1 cellular context compared by ENCODE assay signal in the genomic region with DNA sequence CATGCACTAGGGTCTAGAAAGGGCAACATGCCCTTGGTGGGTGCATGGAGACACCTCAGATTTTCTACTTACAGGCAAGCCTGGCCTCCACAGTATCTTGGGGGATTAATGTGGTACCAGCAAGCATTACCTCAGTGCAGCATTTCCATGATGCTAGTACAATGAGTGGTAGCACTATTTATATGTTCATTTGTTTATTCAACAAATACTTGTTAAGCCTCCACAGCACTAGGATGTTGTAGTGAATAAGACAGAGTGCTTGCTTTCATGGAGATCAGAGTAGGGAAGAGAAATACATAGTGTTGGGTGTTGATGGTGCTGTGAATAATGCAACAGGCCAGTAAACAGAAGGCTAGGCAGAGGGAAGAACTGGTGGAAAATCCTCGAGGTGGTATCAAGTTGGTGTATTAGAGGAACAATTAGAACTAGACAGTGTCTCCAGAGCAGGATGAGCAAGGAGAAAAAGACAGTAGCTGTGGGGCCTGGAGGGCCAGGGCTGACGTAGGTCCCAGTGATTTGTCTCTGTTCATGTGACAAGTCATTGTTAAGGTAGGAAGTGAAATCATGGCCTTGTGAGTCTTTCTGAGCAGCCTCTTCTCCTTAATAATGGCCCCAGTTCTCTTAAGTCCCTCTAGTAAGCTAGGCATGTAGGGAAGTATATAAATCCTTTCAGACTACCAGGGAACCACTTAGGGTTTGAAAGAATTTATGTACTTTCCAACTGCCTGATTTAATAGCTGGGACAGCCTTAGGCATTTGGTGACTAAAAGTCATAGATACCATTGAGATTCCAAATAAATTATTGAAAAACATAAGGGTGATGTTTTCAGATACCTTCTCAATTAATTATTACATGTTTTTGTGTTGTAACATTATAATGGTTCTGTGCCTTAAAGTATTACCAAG.
A peak's percentile ranks its signal among the peaks of the same experiment; 100 is the strongest.
TF ChIP-seq lines count a peak whose summit lies in the region.

No MANE protein-coding gene starts in this region.

TF ChIP-seq in HEK293, 187 proteins besides CTCF, POLR2A, EP300 and RAD21 (continued from another document):
- TF ChIP-seq, protein P1, sequence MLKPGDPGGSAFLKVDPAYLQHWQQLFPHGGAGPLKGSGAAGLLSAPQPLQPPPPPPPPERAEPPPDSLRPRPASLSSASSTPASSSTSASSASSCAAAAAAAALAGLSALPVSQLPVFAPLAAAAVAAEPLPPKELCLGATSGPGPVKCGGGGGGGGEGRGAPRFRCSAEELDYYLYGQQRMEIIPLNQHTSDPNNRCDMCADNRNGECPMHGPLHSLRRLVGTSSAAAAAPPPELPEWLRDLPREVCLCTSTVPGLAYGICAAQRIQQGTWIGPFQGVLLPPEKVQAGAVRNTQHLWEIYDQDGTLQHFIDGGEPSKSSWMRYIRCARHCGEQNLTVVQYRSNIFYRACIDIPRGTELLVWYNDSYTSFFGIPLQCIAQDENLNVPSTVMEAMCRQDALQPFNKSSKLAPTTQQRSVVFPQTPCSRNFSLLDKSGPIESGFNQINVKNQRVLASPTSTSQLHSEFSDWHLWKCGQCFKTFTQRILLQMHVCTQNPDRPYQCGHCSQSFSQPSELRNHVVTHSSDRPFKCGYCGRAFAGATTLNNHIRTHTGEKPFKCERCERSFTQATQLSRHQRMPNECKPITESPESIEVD (tag by site-specific recombination; IDR thresholded peaks at IDR 0.05), result 0 out of 2 replicates have a peak, but pooled peaks have one; percentile 9
